Comparison of ENCODE assay signal across 7 cellular contexts in the genomic region with DNA sequence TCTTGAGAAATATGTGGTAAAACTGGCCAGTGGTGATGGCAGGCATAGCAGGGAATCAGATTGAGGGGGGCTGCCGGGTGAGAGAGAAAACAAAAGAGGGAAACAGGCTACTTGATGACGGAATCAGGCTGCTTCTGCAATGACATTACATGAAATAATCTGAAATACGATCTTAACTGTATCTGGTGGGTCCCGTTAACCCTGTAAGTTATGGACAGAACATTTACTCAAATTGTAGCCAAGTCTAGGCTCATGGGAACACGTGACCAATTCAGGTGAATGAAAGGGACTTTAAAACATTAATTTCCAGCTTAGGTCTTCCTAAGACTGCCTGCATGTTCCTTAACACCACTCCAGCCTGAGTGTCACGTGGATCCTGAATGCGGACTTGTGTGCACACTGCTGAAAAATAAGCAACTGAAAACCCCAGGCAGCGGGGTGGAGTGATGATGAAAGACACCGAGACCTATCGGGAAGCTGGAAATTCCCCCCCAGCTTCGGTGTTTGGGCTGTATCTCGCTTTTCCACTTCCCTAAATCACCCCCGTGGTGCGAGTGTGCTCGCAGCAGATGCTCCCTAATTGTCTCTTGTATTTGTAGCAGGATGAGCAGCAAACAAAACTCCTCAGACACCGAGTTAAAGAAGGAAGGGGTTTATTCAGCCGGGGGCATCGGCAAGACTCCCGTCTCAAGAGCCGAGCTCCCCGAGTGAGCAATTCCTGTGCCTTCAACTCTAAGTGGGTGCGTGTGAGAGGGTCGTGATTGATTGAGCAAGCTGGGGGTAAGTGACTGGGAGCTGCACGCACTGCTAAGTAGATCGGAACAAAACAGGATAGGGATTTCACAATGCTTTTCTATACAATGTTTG.
DNase-seq lines count a peak whose midpoint lies in the region; ATAC-seq and TF ChIP-seq lines count a peak whose summit lies in the region.

No MANE protein-coding gene starts in this region.

- CTCF ChIA-PET in HEK293 (lab: Yijun Ruan, JAX): interaction anchor here (0.9 to 1.5 kb wide), 2 partner anchors 10 to 28 kb away, joined by 3 read pairs; no protein-coding TSS in a partner anchor

- H3K36me3 ChIP-seq in HEK293 (ENCODE audit: control insufficient read depth in 2 of 2, insufficient read depth in 1 of 2, low read length in 2 of 2) (no peaks in the 10 kb centered on the region), sigmoid colon (no peaks in the 10 kb centered on the region)

- DNase-seq in OCI-M1 (lab: John Stamatoyannopoulos, UW) (peak; percentile 90), Right ventricle myocardium superior (no peak), sigmoid colon (peak; percentile 77)
- DNase-seq in stimulated activated naive CD4-positive, alpha-beta T cell (lab: John Stamatoyannopoulos, UW): no peak
- DNase-seq in stimulated activated naive CD4-positive, alpha-beta T cell treated with Interleukin-2 at 50 U/mL for 16 hours (lab: John Stamatoyannopoulos, UW): no peak

- no peaks in the 10 kb centered on the region for H3K4me1 ChIP-seq in HEK293 (ENCODE audit: control insufficient read depth, insufficient read depth, low read length)
- peaks cover 0 to 24% (median 20%) of the 10 kb centered on the region in 4 donors for H3K4me1 ChIP-seq in sigmoid colon

- no peak for TF ChIP-seq EP300 in sigmoid colon (IDR thresholded peaks at IDR 0.05)

- peaks cover 16 to 55% (median 50%) of the 10 kb centered on the region in 3 donors for H3K27me3 ChIP-seq in sigmoid colon

- POLR2A ChIA-PET in HEK293 (lab: Yijun Ruan, JAX): no interaction called here

- intact Hi-C loops in Right ventricle myocardium superior (cut with DNase I) (no loop called here), sigmoid colon (cut with DNase I) (no loop called here)

- H3K4me3 ChIP-seq in HEK293 (ENCODE audit: low read depth, low read length) (no peak overlapping the region), sigmoid colon (peak overlapping the region in 3 of 4 donors; percentile 0 to 4 (median 2))

- no peak for TF ChIP-seq POLR2A in sigmoid colon (IDR thresholded peaks at IDR 0.05)

- peak; percentile 45 for ATAC-seq in Right ventricle myocardium superior (ENCODE audit: poor library complexity)
- no peak for ATAC-seq in GM19324 (IDR thresholded peaks at IDR 0.05; ENCODE audit: low FRiP score, unreplicated experiment)

- no peaks in the 10 kb centered on the region for H3K9me3 ChIP-seq in HEK293 (ENCODE audit: control insufficient read depth, insufficient read depth, low read depth, low read length)
- no peaks in the 10 kb centered on the region for H3K9me3 ChIP-seq in sigmoid colon

- 8 to 11% methylated on average over 25 of the region's 25 CpGs for WGBS in sigmoid colon, 2 donors

- no peak for TF ChIP-seq CTCF in HEK293 (tag by site-specific recombination; IDR thresholded peaks at IDR 0.05)
- TF ChIP-seq CTCF in sigmoid colon (IDR thresholded peaks at IDR 0.05): no peak

- H3K27ac ChIP-seq in HEK293 (ENCODE audit: extremely low read depth, low read depth, low read length) (no peak overlapping the region), sigmoid colon (peak overlapping the region in 1 of 4 donors; percentile 2)

TF ChIP-seq in HEK293, 187 proteins besides CTCF, POLR2A, EP300 and RAD21 (continues in another document):
- TF ChIP-seq ZNF202 (tag by site-specific recombination; IDR thresholded peaks at IDR 0.05; ENCODE audit: borderline replicate concordance) (no peak), ZNF501 (tag by site-specific recombination; IDR thresholded peaks at IDR 0.05) (no peak), ZNF701 (tag by site-specific recombination; IDR thresholded peaks at IDR 0.05) (no peak), ZNF324 (tag by site-specific recombination; IDR thresholded peaks at IDR 0.05) (no peak), ZNF560 (tag by site-specific recombination; IDR thresholded peaks at IDR 0.05; ENCODE audit: borderline replicate concordance) (no peak), ZNF112 (tag by site-specific recombination; IDR thresholded peaks at IDR 0.05) (no peak), ZNF138 (tag by site-specific recombination; IDR thresholded peaks at IDR 0.05; ENCODE audit: borderline replicate concordance) (no peak), ZNF140 (tag by site-specific recombination; IDR thresholded peaks at IDR 0.05) (no peak), ZNF19 (tag by site-specific recombination; IDR thresholded peaks at IDR 0.05; ENCODE audit: low read depth) (no peak), ZBTB7A (tag by site-specific recombination; IDR thresholded peaks at IDR 0.05; ENCODE audit: low read depth) (no peak), ZNF558 (tag by site-specific recombination; IDR thresholded peaks at IDR 0.05) (no peak), ZNF426 (tag by site-specific recombination; IDR thresholded peaks at IDR 0.05) (no peak)
- TF ChIP-seq, protein P1, sequence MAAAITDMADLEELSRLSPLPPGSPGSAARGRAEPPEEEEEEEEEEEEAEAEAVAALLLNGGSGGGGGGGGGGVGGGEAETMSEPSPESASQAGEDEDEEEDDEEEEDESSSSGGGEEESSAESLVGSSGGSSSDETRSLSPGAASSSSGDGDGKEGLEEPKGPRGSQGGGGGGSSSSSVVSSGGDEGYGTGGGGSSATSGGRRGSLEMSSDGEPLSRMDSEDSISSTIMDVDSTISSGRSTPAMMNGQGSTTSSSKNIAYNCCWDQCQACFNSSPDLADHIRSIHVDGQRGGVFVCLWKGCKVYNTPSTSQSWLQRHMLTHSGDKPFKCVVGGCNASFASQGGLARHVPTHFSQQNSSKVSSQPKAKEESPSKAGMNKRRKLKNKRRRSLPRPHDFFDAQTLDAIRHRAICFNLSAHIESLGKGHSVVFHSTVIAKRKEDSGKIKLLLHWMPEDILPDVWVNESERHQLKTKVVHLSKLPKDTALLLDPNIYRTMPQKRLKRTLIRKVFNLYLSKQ (tag by site-specific recombination; IDR thresholded peaks at IDR 0.05; ENCODE audit: borderline replicate concordance): no peak
- TF ChIP-seq, protein P2, sequence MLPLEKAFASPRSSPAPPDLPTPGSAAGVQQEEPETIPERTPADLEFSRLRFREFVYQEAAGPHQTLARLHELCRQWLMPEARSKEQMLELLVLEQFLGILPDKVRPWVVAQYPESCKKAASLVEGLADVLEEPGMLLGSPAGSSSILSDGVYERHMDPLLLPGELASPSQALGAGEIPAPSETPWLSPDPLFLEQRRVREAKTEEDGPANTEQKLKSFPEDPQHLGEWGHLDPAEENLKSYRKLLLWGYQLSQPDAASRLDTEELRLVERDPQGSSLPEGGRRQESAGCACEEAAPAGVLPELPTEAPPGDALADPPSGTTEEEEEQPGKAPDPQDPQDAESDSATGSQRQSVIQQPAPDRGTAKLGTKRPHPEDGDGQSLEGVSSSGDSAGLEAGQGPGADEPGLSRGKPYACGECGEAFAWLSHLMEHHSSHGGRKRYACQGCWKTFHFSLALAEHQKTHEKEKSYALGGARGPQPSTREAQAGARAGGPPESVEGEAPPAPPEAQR (tag by site-specific recombination; IDR thresholded peaks at IDR 0.05): no peak
- TF ChIP-seq, protein P3, sequence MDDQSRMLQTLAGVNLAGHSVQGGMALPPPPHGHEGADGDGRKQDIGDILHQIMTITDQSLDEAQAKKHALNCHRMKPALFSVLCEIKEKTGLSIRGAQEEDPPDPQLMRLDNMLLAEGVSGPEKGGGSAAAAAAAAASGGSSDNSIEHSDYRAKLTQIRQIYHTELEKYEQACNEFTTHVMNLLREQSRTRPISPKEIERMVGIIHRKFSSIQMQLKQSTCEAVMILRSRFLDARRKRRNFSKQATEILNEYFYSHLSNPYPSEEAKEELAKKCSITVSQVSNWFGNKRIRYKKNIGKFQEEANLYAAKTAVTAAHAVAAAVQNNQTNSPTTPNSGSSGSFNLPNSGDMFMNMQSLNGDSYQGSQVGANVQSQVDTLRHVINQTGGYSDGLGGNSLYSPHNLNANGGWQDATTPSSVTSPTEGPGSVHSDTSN (CRISPR knock-in tag; IDR thresholded peaks at IDR 0.05): no peak
- TF ChIP-seq, protein P4, sequence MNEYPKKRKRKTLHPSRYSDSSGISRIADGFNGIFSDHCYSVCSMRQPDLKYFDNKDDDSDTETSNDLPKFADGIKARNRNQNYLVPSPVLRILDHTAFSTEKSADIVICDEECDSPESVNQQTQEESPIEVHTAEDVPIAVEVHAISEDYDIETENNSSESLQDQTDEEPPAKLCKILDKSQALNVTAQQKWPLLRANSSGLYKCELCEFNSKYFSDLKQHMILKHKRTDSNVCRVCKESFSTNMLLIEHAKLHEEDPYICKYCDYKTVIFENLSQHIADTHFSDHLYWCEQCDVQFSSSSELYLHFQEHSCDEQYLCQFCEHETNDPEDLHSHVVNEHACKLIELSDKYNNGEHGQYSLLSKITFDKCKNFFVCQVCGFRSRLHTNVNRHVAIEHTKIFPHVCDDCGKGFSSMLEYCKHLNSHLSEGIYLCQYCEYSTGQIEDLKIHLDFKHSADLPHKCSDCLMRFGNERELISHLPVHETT (tag by site-specific recombination; IDR thresholded peaks at IDR 0.05): no peak
- TF ChIP-seq, protein P5, sequence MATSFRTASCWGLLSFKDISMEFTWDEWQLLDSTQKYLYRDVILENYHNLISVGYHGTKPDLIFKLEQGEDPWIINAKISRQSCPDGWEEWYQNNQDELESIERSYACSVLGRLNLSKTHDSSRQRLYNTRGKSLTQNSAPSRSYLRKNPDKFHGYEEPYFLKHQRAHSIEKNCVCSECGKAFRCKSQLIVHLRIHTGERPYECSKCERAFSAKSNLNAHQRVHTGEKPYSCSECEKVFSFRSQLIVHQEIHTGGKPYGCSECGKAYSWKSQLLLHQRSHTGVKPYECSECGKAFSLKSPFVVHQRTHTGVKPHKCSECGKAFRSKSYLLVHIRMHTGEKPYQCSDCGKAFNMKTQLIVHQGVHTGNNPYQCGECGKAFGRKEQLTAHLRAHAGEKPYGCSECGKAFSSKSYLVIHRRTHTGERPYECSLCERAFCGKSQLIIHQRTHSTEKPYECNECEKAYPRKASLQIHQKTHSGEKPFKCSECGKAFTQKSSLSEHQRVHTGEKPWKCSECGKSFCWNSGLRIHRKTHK (tag by site-specific recombination; IDR thresholded peaks at IDR 0.05): no peak
- TF ChIP-seq, protein P6, sequence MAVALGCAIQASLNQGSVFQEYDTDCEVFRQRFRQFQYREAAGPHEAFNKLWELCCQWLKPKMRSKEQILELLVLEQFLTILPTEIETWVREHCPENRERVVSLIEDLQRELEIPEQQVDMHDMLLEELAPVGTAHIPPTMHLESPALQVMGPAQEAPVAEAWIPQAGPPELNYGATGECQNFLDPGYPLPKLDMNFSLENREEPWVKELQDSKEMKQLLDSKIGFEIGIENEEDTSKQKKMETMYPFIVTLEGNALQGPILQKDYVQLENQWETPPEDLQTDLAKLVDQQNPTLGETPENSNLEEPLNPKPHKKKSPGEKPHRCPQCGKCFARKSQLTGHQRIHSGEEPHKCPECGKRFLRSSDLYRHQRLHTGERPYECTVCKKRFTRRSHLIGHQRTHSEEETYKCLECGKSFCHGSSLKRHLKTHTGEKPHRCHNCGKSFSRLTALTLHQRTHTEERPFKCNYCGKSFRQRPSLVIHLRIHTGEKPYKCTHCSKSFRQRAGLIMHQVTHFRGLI (tag by site-specific recombination; IDR thresholded peaks at IDR 0.05): no peak

Comparison
In these comparisons a context has a peak if more than half of its experiments do, and no peak if none do; other contexts are left out.
1. DNase-seq: peak in OCI-M1 (single experiment) and sigmoid colon (single experiment); none in Right ventricle myocardium superior (single experiment), stimulated activated naive CD4-positive, alpha-beta T cell (0 of 6) and stimulated activated naive CD4-positive, alpha-beta T cell treated with Interleukin-2 at 50 U/mL for 16 hours (single experiment).